ENCODE assay signal across 8 cellular contexts in the genomic region with DNA sequence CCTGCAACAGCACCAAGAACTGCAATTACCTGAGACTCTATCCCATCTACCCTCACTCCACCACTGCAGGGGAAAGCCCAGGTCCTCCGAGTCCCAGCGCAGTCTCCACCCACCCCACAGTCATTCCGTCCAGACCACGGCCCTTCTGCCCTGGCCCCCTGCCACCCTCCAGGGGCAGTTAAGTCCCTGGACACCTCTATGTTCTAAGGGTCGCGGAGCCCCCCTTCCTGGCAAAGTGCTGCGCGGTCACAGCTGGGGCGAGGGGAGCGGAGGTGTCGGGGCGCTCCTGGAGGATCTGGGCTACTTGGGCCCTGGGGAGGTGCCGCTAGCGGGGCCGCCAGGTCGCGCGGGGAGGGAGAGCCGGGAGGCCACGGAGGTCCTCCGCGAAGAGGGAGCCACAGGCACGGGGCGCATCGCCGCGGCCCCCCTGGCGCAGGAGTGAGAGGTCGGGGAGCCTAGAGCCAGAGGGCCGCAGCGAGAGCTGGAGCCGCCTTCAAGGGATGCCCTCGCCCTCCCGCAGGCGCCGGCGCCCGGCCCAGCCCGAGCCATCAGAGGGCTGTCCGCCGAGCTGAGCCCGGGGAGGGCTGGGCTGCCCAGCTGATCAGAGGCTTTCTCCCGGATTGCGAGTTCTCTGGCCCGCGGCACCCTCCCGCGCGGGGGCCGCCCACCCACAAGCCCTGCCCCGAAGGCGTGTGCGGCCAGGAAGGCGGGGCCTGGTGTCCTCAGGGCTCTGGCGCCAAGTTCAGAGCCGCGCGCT. TPM values are rescaled to one million over a fixed set of nuclear protein-coding genes. Genes with fewer than 3 reads are reported as not detected.
DNase-seq lines count a peak whose midpoint lies in the region; ATAC-seq and TF ChIP-seq lines count a peak whose summit lies in the region.

No MANE protein-coding gene starts in this region.

- H3K36me3 Mint-ChIP-seq in type B pancreatic cell: no peaks in the 10 kb centered on the region

- peak overlapping the region; percentile 54 for H3K4me2 ChIP-seq in parathyroid adenoma (ENCODE audit: low read length)

- H3K27me3 Mint-ChIP-seq in type B pancreatic cell: peaks cover 54% of the 10 kb centered on the region

- TF ChIP-seq POLR2A in adrenal gland (IDR thresholded peaks at IDR 0.05) (peak in 1 of 2 donors; percentile 18), heart left ventricle (IDR thresholded peaks at IDR 0.05) (peak in 1 of 2 donors; percentile 37)

- no peaks in the 10 kb centered on the region for H3K79me2 ChIP-seq in parathyroid adenoma

- WGBS in adrenal gland, 4 donors: 2 to 38% (median 9%) methylated on average over 4 to 58 of the region's 58 CpGs
- 0 to 21% (median 2%) methylated on average over 8 to 58 of the region's 58 CpGs for WGBS in heart left ventricle, 4 donors

- no peaks in the 10 kb centered on the region for H3K27me3 ChIP-seq in adrenal gland
- peaks cover 0 to 5% (median 0%) of the 10 kb centered on the region in 9 donors for H3K27me3 ChIP-seq in heart left ventricle
- H3K27me3 ChIP-seq in parathyroid adenoma (ENCODE audit: control insufficient read depth, insufficient read depth, low read length): no peaks in the 10 kb centered on the region

- H3K27ac Mint-ChIP-seq in type B pancreatic cell: peak overlapping the region; percentile 50

- peak; percentile 27 for DNase-seq in CMK (ENCODE audit: low read depth)
- peak; percentile 82 to 92 (median 89) for DNase-seq in adrenal gland
- peak; percentile 81 to 92 (median 85) for DNase-seq in heart left ventricle
- DNase-seq in type B pancreatic cell (ENCODE audit: extremely low spot score, unreplicated experiment): peak; percentile 77
- DNase-seq in NCI-H2029 treated with DMSO at 0.1 percent for 48 hours (lab: John Stamatoyannopoulos, UW): no peak

- H2AFZ ChIP-seq in parathyroid adenoma: peak overlapping the region; percentile 94

- H3K27ac ChIP-seq in adrenal gland (no peak overlapping the region), heart left ventricle (peak overlapping the region in 3 of 12 donors; percentile 22 to 60 (median 56)), parathyroid adenoma (peak overlapping the region; percentile 77)

- no peaks in the 10 kb centered on the region for H3K9me3 ChIP-seq in adrenal gland (replicated peaks in 1 of 3)
- H3K9me3 ChIP-seq in heart left ventricle: no peaks in the 10 kb centered on the region
- no peaks in the 10 kb centered on the region for H3K9me3 ChIP-seq in parathyroid adenoma (ENCODE audit: control insufficient read depth, low read length)

- H3K36me3 ChIP-seq in adrenal gland (replicated peaks in 1 of 2) (no peaks in the 10 kb centered on the region), heart left ventricle (no peaks in the 10 kb centered on the region), parathyroid adenoma (ENCODE audit: control insufficient read depth, insufficient read depth, low read length) (no peaks in the 10 kb centered on the region)

- ATAC-seq in HG02852 (IDR thresholded peaks at IDR 0.05; ENCODE audit: unreplicated experiment): peak; percentile 22
- peak; percentile 83 for ATAC-seq in SK-N-SH treated with all-trans-retinoic acid at 6 μM for 48 hours
- peak; percentile 92 to 95 (median 94) for ATAC-seq in heart left ventricle

- TF ChIP-seq CTCF in adrenal gland (IDR thresholded peaks at IDR 0.05) (peak in 1 of 6 experiments; percentile 27), heart left ventricle (IDR thresholded peaks at IDR 0.05) (peak in 1 of 12 donors; percentile 3), parathyroid adenoma (IDR thresholded peaks at IDR 0.05) (no peak), type B pancreatic cell (conservative IDR thresholded peaks at IDR 0.05) (no peak)

- H3K4me1 ChIP-seq in adrenal gland (replicated peaks in 1 of 2) (peaks cover 10 to 14% of the 10 kb centered on the region in 2 donors), heart left ventricle (peaks cover 0 to 30% (median 15%) of the 10 kb centered on the region in 12 donors), parathyroid adenoma (peaks cover 13% of the 10 kb centered on the region)

- intact Hi-C loops in adrenal gland (cut with DNase I): loop anchor here in 1 of 2 donors (5.0 kb wide), 1 partner anchor 1100 kb away; a partner anchor contains a TSS
- intact Hi-C loops in heart left ventricle (cut with DNase I): loop anchor here in 3 of 10 donors (5.0 to 10.0 kb wide), 3 partner anchors 175 to 1100 kb away; a partner anchor contains a TSS

- no peaks in the 10 kb centered on the region for H3K9me3 Mint-ChIP-seq in type B pancreatic cell

- peak overlapping the region; percentile 81 for H3K4me3 Mint-ChIP-seq in type B pancreatic cell

- H3K4me3 ChIP-seq in adrenal gland (peak overlapping the region in 1 of 4 donors; percentile 47), heart left ventricle (peak overlapping the region; percentile 11 to 64 (median 56)), parathyroid adenoma (ENCODE audit: low read depth, low read length) (peak overlapping the region; percentile 12)

- peaks cover 12% of the 10 kb centered on the region for H3K4me1 Mint-ChIP-seq in type B pancreatic cell (ENCODE audit: unreplicated experiment)

- H3K9ac ChIP-seq in parathyroid adenoma: no peak overlapping the region

TF ChIP-seq in SK-N-SH treated with all-trans-retinoic acid at 6 μM for 48 hours, 23 proteins besides CTCF, POLR2A, EP300 and RAD21:
- TF ChIP-seq, protein P1, sequence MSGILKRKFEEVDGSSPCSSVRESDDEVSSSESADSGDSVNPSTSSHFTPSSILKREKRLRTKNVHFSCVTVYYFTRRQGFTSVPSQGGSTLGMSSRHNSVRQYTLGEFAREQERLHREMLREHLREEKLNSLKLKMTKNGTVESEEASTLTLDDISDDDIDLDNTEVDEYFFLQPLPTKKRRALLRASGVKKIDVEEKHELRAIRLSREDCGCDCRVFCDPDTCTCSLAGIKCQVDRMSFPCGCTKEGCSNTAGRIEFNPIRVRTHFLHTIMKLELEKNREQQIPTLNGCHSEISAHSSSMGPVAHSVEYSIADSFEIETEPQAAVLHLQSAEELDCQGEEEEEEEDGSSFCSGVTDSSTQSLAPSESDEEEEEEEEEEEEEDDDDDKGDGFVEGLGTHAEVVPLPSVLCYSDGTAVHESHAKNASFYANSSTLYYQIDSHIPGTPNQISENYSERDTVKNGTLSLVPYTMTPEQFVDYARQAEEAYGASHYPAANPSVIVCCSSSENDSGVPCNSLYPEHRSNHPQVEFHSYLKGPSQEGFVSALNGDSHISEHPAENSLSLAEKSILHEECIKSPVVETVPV (CRISPR knock-in tag; IDR thresholded peaks at IDR 0.05): no peak
- TF ChIP-seq SNAI2 (CRISPR knock-in tag; IDR thresholded peaks at IDR 0.05): no peak
- TF ChIP-seq, protein P2, sequence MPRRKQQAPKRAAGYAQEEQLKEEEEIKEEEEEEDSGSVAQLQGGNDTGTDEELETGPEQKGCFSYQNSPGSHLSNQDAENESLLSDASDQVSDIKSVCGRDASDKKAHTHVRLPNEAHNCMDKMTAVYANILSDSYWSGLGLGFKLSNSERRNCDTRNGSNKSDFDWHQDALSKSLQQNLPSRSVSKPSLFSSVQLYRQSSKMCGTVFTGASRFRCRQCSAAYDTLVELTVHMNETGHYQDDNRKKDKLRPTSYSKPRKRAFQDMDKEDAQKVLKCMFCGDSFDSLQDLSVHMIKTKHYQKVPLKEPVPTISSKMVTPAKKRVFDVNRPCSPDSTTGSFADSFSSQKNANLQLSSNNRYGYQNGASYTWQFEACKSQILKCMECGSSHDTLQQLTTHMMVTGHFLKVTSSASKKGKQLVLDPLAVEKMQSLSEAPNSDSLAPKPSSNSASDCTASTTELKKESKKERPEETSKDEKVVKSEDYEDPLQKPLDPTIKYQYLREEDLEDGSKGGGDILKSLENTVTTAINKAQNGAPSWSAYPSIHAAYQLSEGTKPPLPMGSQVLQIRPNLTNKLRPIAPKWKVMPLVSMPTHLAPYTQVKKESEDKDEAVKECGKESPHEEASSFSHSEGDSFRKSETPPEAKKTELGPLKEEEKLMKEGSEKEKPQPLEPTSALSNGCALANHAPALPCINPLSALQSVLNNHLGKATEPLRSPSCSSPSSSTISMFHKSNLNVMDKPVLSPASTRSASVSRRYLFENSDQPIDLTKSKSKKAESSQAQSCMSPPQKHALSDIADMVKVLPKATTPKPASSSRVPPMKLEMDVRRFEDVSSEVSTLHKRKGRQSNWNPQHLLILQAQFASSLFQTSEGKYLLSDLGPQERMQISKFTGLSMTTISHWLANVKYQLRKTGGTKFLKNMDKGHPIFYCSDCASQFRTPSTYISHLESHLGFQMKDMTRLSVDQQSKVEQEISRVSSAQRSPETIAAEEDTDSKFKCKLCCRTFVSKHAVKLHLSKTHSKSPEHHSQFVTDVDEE (CRISPR knock-in tag; IDR thresholded peaks at IDR 0.05): no peak
- TF ChIP-seq, protein P3, sequence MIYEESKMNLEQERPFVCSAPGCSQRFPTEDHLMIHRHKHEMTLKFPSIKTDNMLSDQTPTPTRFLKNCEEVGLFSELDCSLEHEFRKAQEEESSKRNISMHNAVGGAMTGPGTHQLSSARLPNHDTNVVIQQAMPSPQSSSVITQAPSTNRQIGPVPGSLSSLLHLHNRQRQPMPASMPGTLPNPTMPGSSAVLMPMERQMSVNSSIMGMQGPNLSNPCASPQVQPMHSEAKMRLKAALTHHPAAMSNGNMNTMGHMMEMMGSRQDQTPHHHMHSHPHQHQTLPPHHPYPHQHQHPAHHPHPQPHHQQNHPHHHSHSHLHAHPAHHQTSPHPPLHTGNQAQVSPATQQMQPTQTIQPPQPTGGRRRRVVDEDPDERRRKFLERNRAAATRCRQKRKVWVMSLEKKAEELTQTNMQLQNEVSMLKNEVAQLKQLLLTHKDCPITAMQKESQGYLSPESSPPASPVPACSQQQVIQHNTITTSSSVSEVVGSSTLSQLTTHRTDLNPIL (CRISPR knock-in tag; IDR thresholded peaks at IDR 0.05; ENCODE audit: low read depth): no peak
TF ChIP-seq in SK-N-SH treated with all-trans-retinoic acid at 6 μM for 48 hours: peak in this region for 0.

RNA-seq across cellular contexts. Expression of a gene that starts 4.2 kb away (rescaled TPM):
- total RNA-seq in adrenal gland (1 to 10 TPM in 1 of 8 donors, under 1 TPM in 3, not detected in 4; 0.11 to 1.3 (median 0.65) TPM), heart left ventricle (under 1 TPM in 2 of 9 donors, not detected in 7; 0.42 to 0.90 TPM), type B pancreatic cell (ENCODE audit: low replicate concordance) (not detected in 2 replicates)
- polyA plus RNA-seq in adrenal gland (under 1 TPM in 2 of 3 donors, not detected in 1; 0.34 to 0.40 TPM), heart left ventricle (under 1 TPM in 1 of 2 donors, not detected in 1; 0.99 TPM)

Comparison
In these comparisons a context has a peak if more than half of its experiments do, and no peak if none do; other contexts are left out.
1. ATAC-seq: peak in every context shown above with its lines; median percentile 94 in heart left ventricle; 83 in SK-N-SH treated with all-trans-retinoic acid at 6 μM for 48 hours; 22 in HG02852.